Comparison of ENCODE assay signal across 10 cellular contexts in genomic region chr12:68180792-68181744, GRCh38. TPM values are rescaled to one million over a fixed set of nuclear protein-coding genes. Genes with fewer than 3 reads are reported as not detected.
A peak's percentile ranks its signal among the peaks of the same experiment; 100 is the strongest.
DNase-seq lines count a peak whose midpoint lies in the region; ATAC-seq and TF ChIP-seq lines count a peak whose summit lies in the region.
"Had no signal": no experiment of that assay in that cellular context is flagged by ENCODE, and none has a peak within 500 bp of the region (broad histone marks: within the 10 kb centered on the region; RNA-seq: fewer than 3 reads in every experiment).

No MANE protein-coding gene starts in this region.

- intact Hi-C loops in Right ventricle myocardium inferior (cut with DNase I) = no loop called here
- intact Hi-C loops in cardiac septum (cut with DNase I) = no loop called here

- no peak for TF ChIP-seq CTCF in progenitor cell of endocrine pancreas (IDR thresholded peaks at IDR 0.05; ENCODE audit: unreplicated experiment)

- peaks cover 8% of the 10 kb centered on the region for H3K36me3 Mint-ChIP-seq in activated naive CD8-positive, alpha-beta T cell treated with anti-CD3 and anti-CD28 coated beads for 36 hours
- H3K36me3 Mint-ChIP-seq in stimulated activated memory B cell treated with anti-CD40 and anti-IgM and Interleukin-4, amounts not matched to agents 10 μg/mL and 1 μg/mL and 100 μg/mL, for 72 hours = peaks cover 5% of the 10 kb centered on the region
- H3K36me3 Mint-ChIP-seq in progenitor cell of endocrine pancreas (ENCODE audit: insufficient read depth) = no peaks in the 10 kb centered on the region

- peak; percentile 64 for ATAC-seq in Right ventricle myocardium inferior
- peak; percentile 67 for ATAC-seq in stimulated activated memory B cell treated with anti-CD40 and anti-IgM and Interleukin-4, amounts not matched to agents 10 μg/mL and 1 μg/mL and 100 μg/mL, for 72 hours
- no peak for ATAC-seq in HG03280 (IDR thresholded peaks at IDR 0.05; ENCODE audit: unreplicated experiment)

- H3K4me1 Mint-ChIP-seq in activated naive CD8-positive, alpha-beta T cell treated with anti-CD3 and anti-CD28 coated beads for 36 hours = peaks cover 54% of the 10 kb centered on the region
- H3K4me1 Mint-ChIP-seq in stimulated activated memory B cell treated with anti-CD40 and anti-IgM and Interleukin-4, amounts not matched to agents 10 μg/mL and 1 μg/mL and 100 μg/mL, for 72 hours = peaks cover 19% of the 10 kb centered on the region
- H3K4me1 Mint-ChIP-seq in progenitor cell of endocrine pancreas (ENCODE audit: low read depth) = no peaks in the 10 kb centered on the region

- DNase-seq in Right ventricle myocardium inferior (ENCODE audit: missing footprints) = no peak
- no peak for DNase-seq in cardiac septum (ENCODE audit: low spot score)
- DNase-seq in LHCN-M2 (ENCODE audit: low read depth) = peak; percentile 76
- peak; percentile 63 for DNase-seq in activated naive CD8-positive, alpha-beta T cell treated with anti-CD3 and anti-CD28 coated beads for 36 hours
- DNase-seq in progenitor cell of endocrine pancreas (ENCODE audit: low spot score, unreplicated experiment) = no peak
- DNase-seq in germinal center (ENCODE audit: low spot score) = no peak
- DNase-seq: activated effector memory CD4-positive, alpha-beta T cell treated with Interleukin-2 at 50 U/mL for 16 hours had no signal

- H3K27me3 Mint-ChIP-seq in activated naive CD8-positive, alpha-beta T cell treated with anti-CD3 and anti-CD28 coated beads for 36 hours = no peaks in the 10 kb centered on the region
- peaks cover 13% of the 10 kb centered on the region for H3K27me3 Mint-ChIP-seq in stimulated activated memory B cell treated with anti-CD40 and anti-IgM and Interleukin-4, amounts not matched to agents 10 μg/mL and 1 μg/mL and 100 μg/mL, for 72 hours
- no peaks in the 10 kb centered on the region for H3K27me3 Mint-ChIP-seq in progenitor cell of endocrine pancreas

- peaks cover 7% of the 10 kb centered on the region for H3K9me3 Mint-ChIP-seq in activated naive CD8-positive, alpha-beta T cell treated with anti-CD3 and anti-CD28 coated beads for 36 hours
- H3K9me3 Mint-ChIP-seq in stimulated activated memory B cell treated with anti-CD40 and anti-IgM and Interleukin-4, amounts not matched to agents 10 μg/mL and 1 μg/mL and 100 μg/mL, for 72 hours = no peaks in the 10 kb centered on the region
- H3K9me3 Mint-ChIP-seq in progenitor cell of endocrine pancreas (ENCODE audit: low read depth) = no peaks in the 10 kb centered on the region

- peak overlapping the region; percentile 22 for H3K4me3 Mint-ChIP-seq in activated naive CD8-positive, alpha-beta T cell treated with anti-CD3 and anti-CD28 coated beads for 36 hours
- H3K4me3 Mint-ChIP-seq in stimulated activated memory B cell treated with anti-CD40 and anti-IgM and Interleukin-4, amounts not matched to agents 10 μg/mL and 1 μg/mL and 100 μg/mL, for 72 hours = no peak overlapping the region
- no peak overlapping the region for H3K4me3 Mint-ChIP-seq in progenitor cell of endocrine pancreas (ENCODE audit: low read depth)

- H3K27ac Mint-ChIP-seq in activated naive CD8-positive, alpha-beta T cell treated with anti-CD3 and anti-CD28 coated beads for 36 hours = peak overlapping the region; percentile 88
- peak overlapping the region; percentile 53 for H3K27ac Mint-ChIP-seq in stimulated activated memory B cell treated with anti-CD40 and anti-IgM and Interleukin-4, amounts not matched to agents 10 μg/mL and 1 μg/mL and 100 μg/mL, for 72 hours
- no peak overlapping the region for H3K27ac Mint-ChIP-seq in progenitor cell of endocrine pancreas

RNA-seq across cellular contexts. Expression of gene IFNG, which starts 21.5 kb away (rescaled TPM):
- total RNA-seq in Right ventricle myocardium inferior = not detected
- total RNA-seq in cardiac septum = not detected
- not detected in 2 replicates for total RNA-seq in LHCN-M2 (2014; rRNA removed)
- polyA plus RNA-seq in LHCN-M2 (2012) = not detected
- 10 to 100 TPM; 39.0 to 39.7 TPM for total RNA-seq in activated naive CD8-positive, alpha-beta T cell treated with anti-CD3 and anti-CD28 coated beads for 36 hours
- total RNA-seq in progenitor cell of endocrine pancreas = not detected in 2 replicates
- total RNA-seq: thoracic aorta had no signal

RNA-seq across cellular contexts. Expression of gene IL26, which starts 44.5 kb away (rescaled TPM):
- total RNA-seq in Right ventricle myocardium inferior = not detected
- total RNA-seq in cardiac septum = not detected
- not detected in 2 replicates for total RNA-seq in LHCN-M2 (2014; rRNA removed)
- not detected for polyA plus RNA-seq in LHCN-M2 (2012)
- total RNA-seq in activated naive CD8-positive, alpha-beta T cell treated with anti-CD3 and anti-CD28 coated beads for 36 hours = under 1 TPM in 1 of 2 experiments, not detected in 1; 0.21 TPM
- not detected in 2 replicates for total RNA-seq in progenitor cell of endocrine pancreas
- total RNA-seq: thoracic aorta had no signal

Comparison
In these comparisons a context has a peak if more than half of its experiments do, and no peak if none do; other contexts are left out.
1. DNase-seq: peak in LHCN-M2 (single experiment) and activated naive CD8-positive, alpha-beta T cell treated with anti-CD3 and anti-CD28 coated beads for 36 hours (single experiment); none in Right ventricle myocardium inferior (single experiment), cardiac septum (single experiment), progenitor cell of endocrine pancreas (single experiment) and germinal center (single experiment).
2. RNA of gene IFNG, which starts 21.5 kb away (total RNA-seq): 39.0 to 39.7 TPM in activated naive CD8-positive, alpha-beta T cell treated with anti-CD3 and anti-CD28 coated beads for 36 hours; not detected in Right ventricle myocardium inferior (single experiment), not detected in cardiac septum (single experiment), not detected in LHCN-M2 and not detected in progenitor cell of endocrine pancreas; every median in the first group is over 10 times any median in the second.